ENCODE assay signal across 18 cellular contexts in genomic region chr6:13006578-13007300, GRCh38.
DNase-seq lines count a peak whose midpoint lies in the region; TF ChIP-seq lines count a peak whose summit lies in the region.
"Had no signal": no experiment of that assay in that cellular context is flagged by ENCODE, and none has a peak within 500 bp of the region (broad histone marks: within the 10 kb centered on the region; RNA-seq: fewer than 3 reads in every experiment).

No MANE protein-coding gene starts in this region.

- intact Hi-C loops in left ventricle myocardium inferior (cut with micrococcal nuclease), result loop anchor here (5.0 kb wide), 1 partner anchor 44 kb away; no protein-coding TSS in a partner anchor

- peaks cover 50% of the 10 kb centered on the region for H3K4me1 ChIP-seq in left ventricle myocardium inferior
- H3K4me1 ChIP-seq: BE2C had no signal

- H3K9me3 ChIP-seq in left ventricle myocardium inferior (replicated peaks), result no peaks in the 10 kb centered on the region
- H3K9me3 ChIP-seq: BE2C, upper lobe of right lung had no signal

- H3K4me3 ChIP-seq in left ventricle myocardium inferior, result peak overlapping the region; percentile 12
- H3K4me3 ChIP-seq: cardiac muscle cell, skin epidermis, upper lobe of right lung had no signal

- peak overlapping the region; percentile 77 for H3K27ac ChIP-seq in left ventricle myocardium inferior (replicated peaks)
- H3K27ac ChIP-seq: cardiac muscle cell, RWPE1, skin epidermis, upper lobe of right lung had no signal

- DNase-seq in COLO668 (lab: John Stamatoyannopoulos, UW; ENCODE audit: unreplicated experiment), result peak; percentile 11
- DNase-seq in HS-5 (ENCODE audit: low read depth), result peak; percentile 73
- DNase-seq in amniotic epithelial cell (ENCODE audit: low read depth), result peak; percentile 40
- DNase-seq in left ventricle myocardium inferior, result no peak
- DNase-seq in NCI-H1417 treated with DMSO at 0.1 percent for 48 hours (lab: John Stamatoyannopoulos, UW), result no peak
- DNase-seq in epidermal melanocyte (ENCODE audit: insufficient read length, low spot score), result no peak
- DNase-seq in glomerular visceral epithelial cell (ENCODE audit: extremely low spot score), result no peak
- no peak for DNase-seq in GDM1 (lab: John Stamatoyannopoulos, UW)
- DNase-seq: activated CD4-positive, alpha-beta T cell treated with anti-CD3 and anti-CD28 coated beads for 4 hours; BE2C; glutamatergic neuron; GOT3; NCI-H510A treated with DMSO at 0.1 percent for 48 hours; nucleus accumbens; upper lobe of right lung had no signal

- no peaks in the 10 kb centered on the region for H3K27me3 ChIP-seq in left ventricle myocardium inferior (ENCODE audit: low read depth)
- H3K27me3 ChIP-seq: upper lobe of right lung had no signal

- TF ChIP-seq CTCF in left ventricle myocardium inferior (IDR thresholded peaks at IDR 0.05; ENCODE audit: borderline replicate concordance), result no peak

- no peaks in the 10 kb centered on the region for H3K36me3 ChIP-seq in left ventricle myocardium inferior
- H3K36me3 ChIP-seq: BE2C, cardiac muscle cell, upper lobe of right lung had no signal

Comparison
In these comparisons a context has a peak if more than half of its experiments do, and no peak if none do; other contexts are left out.
1. DNase-seq: peak in COLO668 (single experiment), HS-5 (single experiment) and amniotic epithelial cell (single experiment); none in left ventricle myocardium inferior (single experiment), NCI-H1417 treated with DMSO at 0.1 percent for 48 hours (single experiment), epidermal melanocyte (single experiment), glomerular visceral epithelial cell (single experiment) and GDM1 (single experiment).